Comparison of ENCODE assay signal across 11 cellular contexts in genomic region chr9:92373167-92373566, GRCh38. TPM values are rescaled to one million over a fixed set of nuclear protein-coding genes. Genes with fewer than 3 reads are reported as not detected.
"Had no signal": no experiment of that assay in that cellular context is flagged by ENCODE, and none has a peak within 500 bp of the region (broad histone marks: within the 10 kb centered on the region; RNA-seq: fewer than 3 reads in every experiment).

No MANE protein-coding gene starts in this region.

- H3K27ac ChIP-seq: GM23248, HL-60 had no signal

- H2AFZ ChIP-seq: GM23248 had no signal

- H3K9me3 ChIP-seq: HAP-1 had no signal

- H3K4me3 ChIP-seq: GM23248, HAP-1 had no signal

- H3K4me1 ChIP-seq: HAP-1 had no signal

- DNase-seq: GM23248, GOT3, H7, HFFc6, IMR-90, KBM-7 had no signal

- ATAC-seq: HCT116 had no signal

- H3K9ac ChIP-seq: GM23248 had no signal

- H3K36me3 ChIP-seq: HAP-1 had no signal

RNA-seq across cellular contexts. Expression of gene OGN, which starts 31.2 kb away (rescaled TPM):
- total RNA-seq: H4, H7, HT1080 had no signal

RNA-seq across cellular contexts. Expression of gene OMD, which starts 51.1 kb away (rescaled TPM):
- total RNA-seq: H7, HFFc6, HT1080, IMR-90 had no signal
- polyA plus RNA-seq: IMR-90 had no signal
